ENCODE assay signal across 7 cellular contexts in the genomic region with DNA sequence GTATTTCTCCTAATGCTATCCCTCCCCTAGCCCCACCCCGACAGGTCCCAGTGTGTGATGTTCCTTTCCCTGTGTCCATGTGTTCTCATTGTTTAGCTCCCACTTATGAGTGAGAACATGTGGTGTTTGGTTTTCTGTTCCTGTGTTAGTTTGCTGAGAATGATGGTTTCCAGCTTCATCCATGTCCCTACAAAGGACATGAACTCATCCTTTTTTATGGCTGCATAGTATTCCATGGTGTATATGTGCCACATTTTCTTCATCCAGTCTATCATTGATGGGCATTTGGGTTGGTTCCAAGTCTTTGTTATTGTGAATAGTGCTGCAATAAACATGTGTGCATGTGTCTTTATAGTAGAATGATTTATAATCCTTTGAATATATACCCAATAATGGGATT. TPM values are rescaled to one million over a fixed set of nuclear protein-coding genes. Genes with fewer than 3 reads are reported as not detected.
"Had no signal": no experiment of that assay in that cellular context is flagged by ENCODE, and none has a peak within 500 bp of the region (broad histone marks: within the 10 kb centered on the region; RNA-seq: fewer than 3 reads in every experiment).

No MANE protein-coding gene starts in this region.

RNA-seq across cellular contexts. Expression of gene ANGPTL3, which starts 13.3 kb away (rescaled TPM):
- total RNA-seq: GM23248, GM23338, H1, H4, H7, H9, HFFc6 had no signal
- polyA plus RNA-seq: GM23248, H1 had no signal
